In the genomic region with DNA sequence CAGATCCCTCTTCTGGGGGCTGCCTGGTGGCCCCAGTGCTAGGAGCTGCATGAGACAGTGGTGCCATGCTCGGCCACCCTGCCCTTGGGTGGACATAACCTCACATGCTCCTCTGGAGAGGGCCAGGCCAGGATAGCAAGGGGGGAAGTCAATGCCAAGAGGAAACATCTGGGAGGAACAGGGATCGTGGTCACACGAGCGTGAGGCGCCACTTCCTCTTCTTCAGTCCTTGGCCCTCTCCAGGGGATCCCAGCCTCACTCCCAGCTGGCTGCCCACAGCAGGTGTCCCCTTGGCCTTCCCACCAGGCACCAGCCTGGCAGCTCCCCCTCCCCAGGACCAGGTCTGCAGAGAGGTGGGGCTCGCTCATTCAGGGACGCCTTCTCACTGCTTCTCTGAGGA, we compare ENCODE assay signal across 12 cellular contexts. TPM values are rescaled to one million over a fixed set of nuclear protein-coding genes. Genes with fewer than 3 reads are reported as not detected.
A peak's percentile ranks its signal among the peaks of the same experiment; 100 is the strongest.
DNase-seq lines count a peak whose midpoint lies in the region; ATAC-seq and TF ChIP-seq lines count a peak whose summit lies in the region.
"Had no signal": no experiment of that assay in that cellular context is flagged by ENCODE, and none has a peak within 500 bp of the region (broad histone marks: within the 10 kb centered on the region; RNA-seq: fewer than 3 reads in every experiment).

No MANE protein-coding gene starts in this region.

- H3K4me1 ChIP-seq in Peyer's patch (peaks cover 0 to 45% (median 28%) of the 10 kb centered on the region in 4 donors), skeletal muscle tissue (ENCODE audit: control insufficient read depth in 3 of 3, insufficient read depth in 3 of 3, low read length in 3 of 3) (peaks cover 12 to 44% (median 16%) of the 10 kb centered on the region in 3 donors)

- H3K36me3 ChIP-seq in Peyer's patch (peaks cover 0 to 3% (median 0%) of the 10 kb centered on the region in 3 donors), skeletal muscle tissue (ENCODE audit: control insufficient read depth in 3 of 3, insufficient read depth in 3 of 3, low read length in 3 of 3) (no peaks in the 10 kb centered on the region)
- H3K36me3 ChIP-seq: brain microvascular endothelial cell, SJSA1 had no signal

- H3K9me3 ChIP-seq in Peyer's patch (no peaks in the 10 kb centered on the region), skeletal muscle tissue (ENCODE audit: control insufficient read depth in 3 of 3, low read length in 3 of 3) (no peaks in the 10 kb centered on the region)
- H3K9me3 ChIP-seq: SJSA1 had no signal

- TF ChIP-seq POLR2A in Peyer's patch (IDR thresholded peaks at IDR 0.05) = no peak

- intact Hi-C loops in Right ventricle myocardium superior (cut with DNase I) = no loop called here

- no peaks in the 10 kb centered on the region for H3K27me3 ChIP-seq in Peyer's patch
- no peaks in the 10 kb centered on the region for H3K27me3 ChIP-seq in skeletal muscle tissue (ENCODE audit: control insufficient read depth in 3 of 3, insufficient read depth in 3 of 3, low read length in 3 of 3)
- H3K27me3 ChIP-seq: brain microvascular endothelial cell, SJSA1 had no signal

- ATAC-seq in Right ventricle myocardium superior (ENCODE audit: poor library complexity) = peak; percentile 67
- no peak for ATAC-seq in GM18511 (IDR thresholded peaks at IDR 0.05; ENCODE audit: unreplicated experiment)
- ATAC-seq: activated CD8-positive, alpha-beta memory T cell treated with anti-CD3 and anti-CD28 coated beads, Interleukin-2, amount 10 ng/mL, durations not matched to agents 7 days and 5 days had no signal

- peak overlapping the region in 1 of 3 donors; percentile 16 for H3K9ac ChIP-seq in skeletal muscle tissue (ENCODE audit: low read depth in 1 of 3, low read length in 3 of 3)

- H3K27ac ChIP-seq in Peyer's patch (peak overlapping the region in 3 of 4 donors; percentile 18 to 90 (median 44)), skeletal muscle tissue (ENCODE audit: low read depth, low read length) (peak overlapping the region; percentile 68)
- H3K27ac ChIP-seq: brain microvascular endothelial cell, SJSA1 had no signal

- DNase-seq in EH (ENCODE audit: low read depth) (peak; percentile 20), Peyer's patch (no peak), Right ventricle myocardium superior (peak; percentile 77), OCI-M2 (lab: John Stamatoyannopoulos, UW; ENCODE audit: unreplicated experiment) (no peak), cortex of kidney (lab: John Stamatoyannopoulos, UW) (no peak), foreskin melanocyte (no peak)
- DNase-seq: activated CD8-positive, alpha-beta memory T cell treated with anti-CD3 and anti-CD28 coated beads, Interleukin-2, amount 10 ng/mL, durations not matched to agents 7 days and 5 days; brain microvascular endothelial cell; NCI-H1436 treated with DMSO at 0.1 percent for 48 hours had no signal

- no peak for TF ChIP-seq CTCF in Peyer's patch (IDR thresholded peaks at IDR 0.05)

- H3K4me3 ChIP-seq in Peyer's patch = no peak overlapping the region
- no peak overlapping the region for H3K4me3 ChIP-seq in skeletal muscle tissue (ENCODE audit: low read length in 3 of 3)
- H3K4me3 ChIP-seq: SJSA1 had no signal

RNA-seq across cellular contexts. Expression of a gene that starts 28.6 kb away (rescaled TPM):
- 10 to 100 TPM; 44.8 to 67.7 (median 55.7) TPM for total RNA-seq in Peyer's patch
- 33.1 TPM for total RNA-seq in Right ventricle myocardium superior
- 40.2 TPM for total RNA-seq in skeletal muscle tissue

Comparison
In these comparisons a context has a peak if more than half of its experiments do, and no peak if none do; other contexts are left out.
1. DNase-seq: peak in EH (single experiment) and Right ventricle myocardium superior (single experiment); none in Peyer's patch (0 of 3), OCI-M2 (single experiment), cortex of kidney (single experiment) and foreskin melanocyte (single experiment).